In genomic region chr4:168197926-168198325, GRCh38 we compare ENCODE assay signal across 15 cellular contexts.
"Had no signal": no experiment of that assay in that cellular context is flagged by ENCODE, and none has a peak within 500 bp of the region (broad histone marks: within the 10 kb centered on the region; RNA-seq: fewer than 3 reads in every experiment).

No MANE protein-coding gene starts in this region.

- H3K27me3 ChIP-seq: brain microvascular endothelial cell, gastroesophageal sphincter, heart left ventricle, left lung, upper lobe of right lung had no signal

- H3K36me3 ChIP-seq: brain microvascular endothelial cell, heart left ventricle, left lung, upper lobe of right lung, WERI-Rb-1 had no signal

- H3K27ac ChIP-seq: brain microvascular endothelial cell, gastroesophageal sphincter, heart left ventricle, left lung, upper lobe of right lung, WERI-Rb-1 had no signal

- DNase-seq: activated CD4-positive, alpha-beta T cell treated with anti-CD3 and anti-CD28 coated beads for 1 hour; activated gamma-delta T cell; brain microvascular endothelial cell; cerebellar nuclear complex; effector memory CD4-positive, alpha-beta T cell; heart left ventricle; left lung; stimulated activated CD4-positive, alpha-beta T cell treated with anti-CD3 and anti-CD28 coated beads, Interleukin-12 subunit alpha, Interleukin-12 subunit beta, amount 100 ng/mL, for 4 hours; stimulated activated CD4-positive, alpha-beta T cell treated with anti-CD3 and anti-CD28 coated beads, Interleukin-1b, Interleukin-23, amount 100 ng/mL, for 48 hours; stimulated activated CD8-positive, alpha-beta memory T cell treated with anti-CD3 and anti-CD28 coated beads, Interleukin-4, amount 100 ng/mL, for 48 hours; stimulated activated naive CD4-positive, alpha-beta T cell; T-helper 2 cell; upper lobe of right lung; WERI-Rb-1 had no signal

- H3K4me3 ChIP-seq: gastroesophageal sphincter, heart left ventricle, left lung, upper lobe of right lung had no signal

- H3K4me1 ChIP-seq: gastroesophageal sphincter, heart left ventricle, left lung, upper lobe of right lung had no signal
